Comparison of ENCODE assay signal across 23 cellular contexts in genomic region chr2:223270538-223270937, GRCh38.
"Had no signal": no experiment of that assay in that cellular context is flagged by ENCODE, and none has a peak within 500 bp of the region (broad histone marks: within the 10 kb centered on the region; RNA-seq: fewer than 3 reads in every experiment).

No MANE protein-coding gene starts in this region.

- DNase-seq: dorsolateral prefrontal cortex; effector CD4-positive, alpha-beta T cell; hypothalamus; immature natural killer cell; islet precursor cell; left ventricle myocardium superior; lower lobe of right lung; pancreas; right lobe of liver; small intestine; stimulated activated CD4-positive, alpha-beta T cell treated with anti-CD3 and anti-CD28 coated beads, Interleukin-12 subunit alpha, Interleukin-12 subunit beta, amount 100 ng/mL, for 4 hours; stimulated activated CD4-positive, alpha-beta T cell treated with anti-CD3 and anti-CD28 coated beads, Interleukin-1b, Interleukin-23, amount 100 ng/mL, for 48 hours; stimulated activated CD4-positive, alpha-beta T cell treated with anti-CD3 and anti-CD28 coated beads, Interleukin-4, amount 100 ng/mL, for 1 hour; stimulated activated CD8-positive, alpha-beta memory T cell treated with anti-CD3 and anti-CD28 coated beads, Interleukin-4, amount 100 ng/mL, for 48 hours; stimulated activated naive CD4-positive, alpha-beta T cell; stimulated activated naive CD8-positive, alpha-beta T cell treated with anti-CD3 and anti-CD28 coated beads, Interleukin-15, amount 100 ng/mL, for 72 hours; trophoblast cell had no signal

- ATAC-seq: left ventricle myocardium superior; lower lobe of right lung; natural killer cell treated with Interleukin-12 subunit alpha and Interleukin-12 subunit beta and Interleukin-15 and Interleukin-18, amount 100 ng/mL, for 72 hours; pancreas; right lobe of liver; stimulated activated naive CD8-positive, alpha-beta T cell treated with anti-CD3 and anti-CD28 coated beads, Interleukin-15, amount 100 ng/mL, for 72 hours had no signal

- H3K4me1 Mint-ChIP-seq: immature natural killer cell; neural crest cell; stimulated activated naive CD8-positive, alpha-beta T cell treated with anti-CD3 and anti-CD28 coated beads, Interleukin-15, amount 100 ng/mL, for 72 hours had no signal

- H3K9me3 Mint-ChIP-seq: neural crest cell had no signal

- H3K36me3 Mint-ChIP-seq: immature natural killer cell; natural killer cell treated with Interleukin-12 subunit alpha and Interleukin-12 subunit beta and Interleukin-15 and Interleukin-18, amount 100 ng/mL, for 72 hours had no signal

- H3K4me3 Mint-ChIP-seq: immature natural killer cell; natural killer cell treated with Interleukin-12 subunit alpha and Interleukin-12 subunit beta and Interleukin-15 and Interleukin-18, amount 100 ng/mL, for 72 hours; neural crest cell; stimulated activated naive CD8-positive, alpha-beta T cell treated with anti-CD3 and anti-CD28 coated beads, Interleukin-15, amount 100 ng/mL, for 72 hours had no signal

- H3K9me3 ChIP-seq: lower lobe of right lung, neutrophil, pancreas, right lobe of liver, suprapubic skin, vagina had no signal

- H3K36me3 ChIP-seq: lower lobe of right lung, neutrophil, pancreas, right lobe of liver, suprapubic skin, vagina had no signal

- H3K27ac Mint-ChIP-seq: immature natural killer cell; natural killer cell treated with Interleukin-12 subunit alpha and Interleukin-12 subunit beta and Interleukin-15 and Interleukin-18, amount 100 ng/mL, for 72 hours; progenitor cell of endocrine pancreas; stimulated activated naive CD8-positive, alpha-beta T cell treated with anti-CD3 and anti-CD28 coated beads, Interleukin-15, amount 100 ng/mL, for 72 hours had no signal

- H3K27ac ChIP-seq: dorsolateral prefrontal cortex, lower lobe of right lung, neutrophil, pancreas, right lobe of liver, suprapubic skin, vagina had no signal

- H3K27me3 ChIP-seq: dorsolateral prefrontal cortex, neutrophil, pancreas, right lobe of liver, suprapubic skin, vagina had no signal

- H3K4me3 ChIP-seq: dorsolateral prefrontal cortex, lower lobe of right lung, pancreas, right lobe of liver, suprapubic skin, vagina had no signal

- H3K27me3 Mint-ChIP-seq: natural killer cell treated with Interleukin-12 subunit alpha and Interleukin-12 subunit beta and Interleukin-15 and Interleukin-18, amount 100 ng/mL, for 72 hours; progenitor cell of endocrine pancreas; stimulated activated naive CD8-positive, alpha-beta T cell treated with anti-CD3 and anti-CD28 coated beads, Interleukin-15, amount 100 ng/mL, for 72 hours had no signal
